In genomic region chr3:149316427-149316826, GRCh38 we compare ENCODE assay signal across 21 cellular contexts. TPM values are rescaled to one million over a fixed set of nuclear protein-coding genes. Genes with fewer than 3 reads are reported as not detected.
DNase-seq lines count a peak whose midpoint lies in the region; TF ChIP-seq lines count a peak whose summit lies in the region.
"Had no signal": no experiment of that assay in that cellular context is flagged by ENCODE, and none has a peak within 500 bp of the region (broad histone marks: within the 10 kb centered on the region; RNA-seq: fewer than 3 reads in every experiment).

No MANE protein-coding gene starts in this region.

- no peak overlapping the region for H2BK12ac ChIP-seq in mesenchymal stem cell (ENCODE audit: low read length in 2 of 2)

- H3K27ac ChIP-seq in colonic mucosa (peak overlapping the region; percentile 43), mesenchymal stem cell (ENCODE audit: low read length, poor library complexity, severe bottlenecking) (no peak overlapping the region)
- H3K27ac ChIP-seq: lower lobe of right lung, psoas muscle, spleen had no signal

- no peak overlapping the region for H2BK5ac ChIP-seq in mesenchymal stem cell (ENCODE audit: low read depth, low read length, poor library complexity, severe bottlenecking)

- WGBS in mesenchymal stem cell: 33% methylated on average over 1 of the region's 2 CpGs

- no peak overlapping the region for H4K8ac ChIP-seq in mesenchymal stem cell (ENCODE audit: low read length)

- H3K23ac ChIP-seq in mesenchymal stem cell (ENCODE audit: low read length in 2 of 2): no peak overlapping the region

- H4K91ac ChIP-seq in mesenchymal stem cell (ENCODE audit: low read length): no peak overlapping the region

- no peak overlapping the region for H2BK15ac ChIP-seq in mesenchymal stem cell (ENCODE audit: low read depth, poor library complexity, severe bottlenecking)

- H3K18ac ChIP-seq in mesenchymal stem cell (ENCODE audit: low read depth in 1 of 2, low read length in 2 of 2): no peak overlapping the region

- H3K27me3 ChIP-seq in colonic mucosa: no peaks in the 10 kb centered on the region
- H3K27me3 ChIP-seq in mesenchymal stem cell (ENCODE audit: control insufficient read depth in 1 of 2, insufficient read depth in 1 of 2, low read length in 2 of 2): no peaks in the 10 kb centered on the region
- H3K27me3 ChIP-seq: spleen had no signal

- H3K4ac ChIP-seq in mesenchymal stem cell (ENCODE audit: low read depth in 1 of 2, low read length in 2 of 2): no peak overlapping the region

- intact Hi-C loops in colonic mucosa (cut with DNase I): no loop called here

- H3K9ac ChIP-seq in colonic mucosa (ENCODE audit: low read depth in 2 of 2, low read length in 2 of 2) (no peak overlapping the region), mesenchymal stem cell (ENCODE audit: low read length) (peak overlapping the region; percentile 77)

- H3K4me3 ChIP-seq in colonic mucosa: no peak overlapping the region
- no peak overlapping the region for H3K4me3 ChIP-seq in mesenchymal stem cell (ENCODE audit: insufficient read depth in 1 of 2, low read depth in 1 of 2, low read length in 2 of 2)
- H3K4me3 ChIP-seq: lower lobe of right lung, psoas muscle, spleen had no signal

- H2BK120ac ChIP-seq in mesenchymal stem cell (ENCODE audit: low read depth, low read length): no peak overlapping the region

- H3K36me3 ChIP-seq in colonic mucosa (no peaks in the 10 kb centered on the region), mesenchymal stem cell (ENCODE audit: control insufficient read depth in 1 of 2, insufficient read depth in 2 of 2, low read depth in 1 of 2, low read length in 2 of 2) (no peaks in the 10 kb centered on the region)
- H3K36me3 ChIP-seq: lower lobe of right lung had no signal

- no peak overlapping the region for H3K14ac ChIP-seq in mesenchymal stem cell (ENCODE audit: low read length in 2 of 2)

- no peak overlapping the region for H3K4me2 ChIP-seq in mesenchymal stem cell (ENCODE audit: low read length, poor library complexity, severe bottlenecking)

- TF ChIP-seq CTCF in colonic mucosa (IDR thresholded peaks at IDR 0.05): no peak

- no peak overlapping the region for H2AK5ac ChIP-seq in mesenchymal stem cell (ENCODE audit: low read length, severe bottlenecking)

- H2AFZ ChIP-seq in mesenchymal stem cell (ENCODE audit: low read depth, low read length): no peak overlapping the region

- H3K9me3 ChIP-seq in colonic mucosa (no peaks in the 10 kb centered on the region), mesenchymal stem cell (ENCODE audit: control insufficient read depth, low read length) (no peaks in the 10 kb centered on the region)
- H3K9me3 ChIP-seq: lower lobe of right lung, psoas muscle, spleen had no signal

- H3K4me1 ChIP-seq in colonic mucosa (no peaks in the 10 kb centered on the region), mesenchymal stem cell (ENCODE audit: control insufficient read depth, insufficient read depth, low read depth, low read length) (peaks cover 5% of the 10 kb centered on the region)
- H3K4me1 ChIP-seq: lower lobe of right lung, spleen had no signal

- DNase-seq in AG08395 (ENCODE audit: low spot score) (peak; percentile 12), M059J (ENCODE audit: low read depth) (peak; percentile 50), colonic mucosa (no peak), mesenchymal stem cell (no peak), NCI-H2196 treated with DMSO at 0.1 percent for 48 hours (lab: John Stamatoyannopoulos, UW; ENCODE audit: unreplicated experiment) (no peak), NCI-H2081 (lab: John Stamatoyannopoulos, UW) (no peak), NCI-H146 (lab: John Stamatoyannopoulos, UW) (no peak)
- no peak for DNase-seq in activated effector memory CD4-positive, alpha-beta T cell treated with Interleukin-2 at 50 U/mL for 16 hours
- DNase-seq: activated CD8-positive, alpha-beta T cell treated with anti-CD3 and anti-CD28 coated beads, Interleukin-2, amount 10 ng/mL, durations not matched to agents 7 days and 5 days; activated T-cell treated with anti-CD3 and anti-CD28 coated beads, Interleukin-2, amount 50 U/mL, for 4 hours; dermis blood vessel endothelial cell; head of caudate nucleus; lower lobe of right lung; naive thymus-derived CD8-positive, alpha-beta T cell; NCI-H1436 treated with DMSO at 0.1 percent for 48 hours; psoas muscle; SIG-M5; spleen; stimulated activated CD8-positive, alpha-beta memory T cell treated with anti-CD3 and anti-CD28 coated beads, Interleukin-4, amount 100 ng/mL, for 48 hours; T-helper 2 cell had no signal

- no peaks in the 10 kb centered on the region for H3K79me1 ChIP-seq in mesenchymal stem cell (replicated peaks; ENCODE audit: low read length, poor library complexity, severe bottlenecking)

RNA-seq across cellular contexts. Expression of gene TM4SF18, which starts 17.0 kb away (rescaled TPM):
- total RNA-seq in M059J (2014; rRNA removed; shearing (Covaris generic)): 19.7 and 25.4 TPM in 2 replicates
- total RNA-seq in colonic mucosa: 1 to 10 TPM in 1 of 2 donors, under 1 TPM in 1; 0.72 to 2.1 TPM
- 0.94 TPM for polyA plus RNA-seq in mesenchymal stem cell (2013, experiment 1 of 2)
- 0.88 TPM for polyA plus RNA-seq in mesenchymal stem cell (2013, experiment 2 of 2)
- total RNA-seq: activated CD8-positive, alpha-beta T cell treated with anti-CD3 and anti-CD28 coated beads, Interleukin-2, amount 10 ng/mL, durations not matched to agents 7 days and 5 days; activated T-cell treated with anti-CD3 and anti-CD28 coated beads, Interleukin-2, amount 50 U/mL, for 4 hours; MCF 10A; naive thymus-derived CD8-positive, alpha-beta T cell had no signal
- polyA plus RNA-seq: naive thymus-derived CD8-positive, alpha-beta T cell had no signal

Comparison
In these comparisons a context has a peak if more than half of its experiments do, and no peak if none do; other contexts are left out.
1. DNase-seq: peak in AG08395 (single experiment) and M059J (single experiment); none in colonic mucosa (single experiment), mesenchymal stem cell (single experiment), NCI-H2196 treated with DMSO at 0.1 percent for 48 hours (single experiment), NCI-H2081 (0 of 2), NCI-H146 (single experiment) and activated effector memory CD4-positive, alpha-beta T cell treated with Interleukin-2 at 50 U/mL for 16 hours (single experiment).